ENCODE assay signal across 8 cellular contexts in genomic region chr15:60389261-60390077, GRCh38. TPM values are rescaled to one million over a fixed set of nuclear protein-coding genes. Genes with fewer than 3 reads are reported as not detected.
DNase-seq lines count a peak whose midpoint lies in the region; ATAC-seq lines count a peak whose summit lies in the region.

No MANE protein-coding gene starts in this region.

- H3K4me1 Mint-ChIP-seq in activated T-helper 17 cell treated with anti-CD3 and anti-CD28 coated beads, Interleukin-2, amount 50 U/mL, for 72 hours = peaks cover 40% of the 10 kb centered on the region

- H3K4me3 Mint-ChIP-seq in activated T-helper 17 cell treated with anti-CD3 and anti-CD28 coated beads, Interleukin-2, amount 50 U/mL, for 72 hours = peak overlapping the region; percentile 52

- peaks cover 47 to 55% of the 10 kb centered on the region in 2 donors for H3K4me1 ChIP-seq in muscle layer of duodenum (ENCODE audit: control insufficient read depth in 1 of 2, insufficient read depth in 2 of 2, low read length in 2 of 2)

- ATAC-seq in GM18867 (IDR thresholded peaks at IDR 0.05; ENCODE audit: unreplicated experiment) (peak; percentile 79), HG02938 (IDR thresholded peaks at IDR 0.05; ENCODE audit: unreplicated experiment) (peak; percentile 59), GM19452 (IDR thresholded peaks at IDR 0.05; ENCODE audit: unreplicated experiment) (no peak)
- peak; percentile 81 for ATAC-seq in activated T-helper 17 cell treated with anti-CD3 and anti-CD28 coated beads, Interleukin-2, amount 50 U/mL, for 72 hours (replicated peaks)

- H3K4me3 ChIP-seq in muscle layer of duodenum (ENCODE audit: low read depth in 1 of 2, low read length in 2 of 2) = peak overlapping the region in 1 of 2 donors; percentile 26

- H3K36me3 ChIP-seq in muscle layer of duodenum (ENCODE audit: control insufficient read depth in 1 of 2, insufficient read depth in 2 of 2, low read length in 2 of 2) = peaks cover 3 to 9% of the 10 kb centered on the region in 2 donors

- H3K9me3 Mint-ChIP-seq in activated T-helper 17 cell treated with anti-CD3 and anti-CD28 coated beads, Interleukin-2, amount 50 U/mL, for 72 hours = no peaks in the 10 kb centered on the region

- H3K27ac ChIP-seq in muscle layer of duodenum (ENCODE audit: low read length) (peak overlapping the region; percentile 99), substantia nigra (ENCODE audit: low read depth, low read length, poor library complexity, severe bottlenecking) (no peak overlapping the region)

- no peaks in the 10 kb centered on the region for H3K27me3 ChIP-seq in muscle layer of duodenum (ENCODE audit: low read depth, low read length)

- DNase-seq in Ammon's horn (ENCODE audit: low spot score) = no peak
- no peak for DNase-seq in substantia nigra (lab: John Stamatoyannopoulos, UW)
- no peak for DNase-seq in NCI-H748 (lab: John Stamatoyannopoulos, UW; ENCODE audit: unreplicated experiment)

- H3K27ac Mint-ChIP-seq in activated T-helper 17 cell treated with anti-CD3 and anti-CD28 coated beads, Interleukin-2, amount 50 U/mL, for 72 hours = peak overlapping the region; percentile 79

- peaks cover 61% of the 10 kb centered on the region for H3K36me3 Mint-ChIP-seq in activated T-helper 17 cell treated with anti-CD3 and anti-CD28 coated beads, Interleukin-2, amount 50 U/mL, for 72 hours (ENCODE audit: low read depth)

- H3K9me3 ChIP-seq in muscle layer of duodenum (ENCODE audit: control insufficient read depth in 1 of 2, low read length in 2 of 2) = no peaks in the 10 kb centered on the region

- no peaks in the 10 kb centered on the region for H3K27me3 Mint-ChIP-seq in activated T-helper 17 cell treated with anti-CD3 and anti-CD28 coated beads, Interleukin-2, amount 50 U/mL, for 72 hours

RNA-seq across cellular contexts. Expression of gene ANXA2, which starts 8.3 kb away (rescaled TPM):
- 100 to 1,000 TPM; 120 to 420 TPM for total RNA-seq in activated T-helper 17 cell treated with anti-CD3 and anti-CD28 coated beads, Interleukin-2, amount 50 U/mL, for 72 hours
